Comparison of ENCODE assay signal across 8 cellular contexts in genomic region chr1:244862699-244863490, GRCh38. TPM values are rescaled to one million over a fixed set of nuclear protein-coding genes. Genes with fewer than 3 reads are reported as not detected.
A peak's percentile ranks its signal among the peaks of the same experiment; 100 is the strongest.
DNase-seq lines count a peak whose midpoint lies in the region; ATAC-seq, FAIRE-seq and TF ChIP-seq lines count a peak whose summit lies in the region.

No MANE protein-coding gene starts in this region.

- TF ChIP-seq CTCF in endothelial cell (IDR thresholded peaks at IDR 0.05; ENCODE audit: unreplicated experiment): peak; percentile 15

- H3K27me3 Mint-ChIP-seq in endothelial cell (ENCODE audit: unreplicated experiment): peaks cover 24% of the 10 kb centered on the region

- H3K36me3 Mint-ChIP-seq in endothelial cell (ENCODE audit: low read depth, unreplicated experiment): peaks cover 45% of the 10 kb centered on the region

- H3K4me1 Mint-ChIP-seq in endothelial cell (ENCODE audit: unreplicated experiment): peaks cover 53% of the 10 kb centered on the region

- DNase-seq in COLO829 (ENCODE audit: low spot score): peak; percentile 85
- peak; percentile 90 for DNase-seq in HTR-8/SVneo (ENCODE audit: insufficient read length, low spot score)
- peak; percentile 88 for DNase-seq in NOMO-1 treated with dmso at 0.1 percent for 144 hours (lab: John Stamatoyannopoulos, UW; ENCODE audit: unreplicated experiment)
- peak; percentile 99 for DNase-seq in activated CD8-positive, alpha-beta memory T cell treated with anti-CD3 and anti-CD28 coated beads, Interleukin-2, amount 50 U/mL, for 48 hours
- peak; percentile 96 for DNase-seq in endothelial cell (ENCODE audit: low spot score)
- peak; percentile 88 for DNase-seq in middle frontal gyrus (ENCODE audit: extremely low spot score, low spot score)
- DNase-seq in stimulated activated CD8-positive, alpha-beta memory T cell treated with anti-CD3 and anti-CD28 coated beads, Interleukin-15, amount 100 ng/mL, for 48 hours (ENCODE audit: low read depth in 2 of 2): peak; percentile 94 to 95

- H3K4me3 Mint-ChIP-seq in endothelial cell (ENCODE audit: unreplicated experiment): peak overlapping the region; percentile 97

- ATAC-seq in GM21367 (IDR thresholded peaks at IDR 0.05; ENCODE audit: unreplicated experiment): peak; percentile 59

- no peaks in the 10 kb centered on the region for H3K9me3 Mint-ChIP-seq in endothelial cell (ENCODE audit: unreplicated experiment)

- peak overlapping the region; percentile 88 for H3K27ac Mint-ChIP-seq in endothelial cell (ENCODE audit: unreplicated experiment)

- no peak for FAIRE-seq in HTR-8/SVneo (lab: Jason Lieb, UNC)

RNA-seq across cellular contexts. Expression of gene HNRNPU, which starts 1.4 kb away (rescaled TPM):
- total RNA-seq in endothelial cell (ENCODE audit: unreplicated experiment): 381 TPM

RNA-seq across cellular contexts. Expression of gene COX20, which starts 27.4 kb away (rescaled TPM):
- total RNA-seq in endothelial cell (ENCODE audit: unreplicated experiment): 9.6 TPM

Comparison
In these comparisons a context has a peak if more than half of its experiments do, and no peak if none do; other contexts are left out.
1. Peak in every context shown above with its lines: DNase-seq and ATAC-seq.